ENCODE assay signal across 8 cellular contexts in genomic region chr10:58385784-58386112, GRCh38. TPM values are rescaled to one million over a fixed set of nuclear protein-coding genes. Genes with fewer than 3 reads are reported as not detected.
A peak's percentile ranks its signal among the peaks of the same experiment; 100 is the strongest.
DNase-seq lines count a peak whose midpoint lies in the region; ATAC-seq and TF ChIP-seq lines count a peak whose summit lies in the region.

No MANE protein-coding gene starts in this region.

- H3K36me3 Mint-ChIP-seq in IgD-negative memory B cell: peaks cover 1% of the 10 kb centered on the region
- H3K36me3 Mint-ChIP-seq in activated T-cell treated with anti-CD3 and anti-CD28 coated beads, Interleukin-2, amount 50 U/mL, for 4 hours (ENCODE audit: insufficient read depth): peaks cover 24% of the 10 kb centered on the region
- H3K36me3 Mint-ChIP-seq in glutamatergic neuron (ENCODE audit: unreplicated experiment): no peaks in the 10 kb centered on the region

- H4K91ac ChIP-seq in trophoblast cell (ENCODE audit: low read depth, low read length): peak overlapping the region; percentile 23

- H3K27ac Mint-ChIP-seq in IgD-negative memory B cell (peak overlapping the region; percentile 96 to 99 (median 99)), glutamatergic neuron (ENCODE audit: unreplicated experiment) (peak overlapping the region; percentile 88)

- H3K36me3 ChIP-seq in trophoblast cell (ENCODE audit: control insufficient read depth in 1 of 2, insufficient read depth in 2 of 2, low read length in 2 of 2): peaks cover 10 to 12% of the 10 kb centered on the region in 2 experiments

- peaks cover 7% of the 10 kb centered on the region for H3K79me2 ChIP-seq in trophoblast cell (ENCODE audit: control insufficient read depth, insufficient read depth, low read length, poor library complexity)

- H3K4me3 Mint-ChIP-seq in IgD-negative memory B cell (peak overlapping the region; percentile 94 to 99 (median 97)), glutamatergic neuron (ENCODE audit: unreplicated experiment) (peak overlapping the region; percentile 98)
- peak overlapping the region; percentile 100 for H3K4me3 Mint-ChIP-seq in activated T-cell treated with anti-CD3 and anti-CD28 coated beads, Interleukin-2, amount 50 U/mL, for 4 hours

- no peak for TF ChIP-seq CTCF in glutamatergic neuron (IDR thresholded peaks at IDR 0.05; ENCODE audit: partially characterized antibody, unreplicated experiment)

- peak overlapping the region; percentile 65 for H4K8ac ChIP-seq in trophoblast cell (ENCODE audit: low read depth, low read length)

- H3K9me3 Mint-ChIP-seq in IgD-negative memory B cell (no peaks in the 10 kb centered on the region), glutamatergic neuron (ENCODE audit: unreplicated experiment) (peaks cover 4% of the 10 kb centered on the region)
- no peaks in the 10 kb centered on the region for H3K9me3 Mint-ChIP-seq in activated T-cell treated with anti-CD3 and anti-CD28 coated beads, Interleukin-2, amount 50 U/mL, for 4 hours

- peaks cover 2% of the 10 kb centered on the region for H3K9me3 ChIP-seq in trophoblast cell (ENCODE audit: insufficient read depth, low read depth, low read length)

- DNase-seq in ELR (ENCODE audit: low read depth): peak; percentile 72
- no peak for DNase-seq in activated T-cell treated with anti-CD3 and anti-CD28 coated beads, Interleukin-2, amount 50 U/mL, for 4 hours
- DNase-seq in glutamatergic neuron: peak; percentile 57
- peak; percentile 35 to 65 for DNase-seq in trophoblast cell
- DNase-seq in inferior parietal cortex (ENCODE audit: extremely low spot score): no peak
- no peak for DNase-seq in GOT3 (lab: John Stamatoyannopoulos, UW)

- no peak overlapping the region for H3K23ac ChIP-seq in trophoblast cell (ENCODE audit: low read length)

- peak overlapping the region; percentile 97 for H3K4me3 ChIP-seq in trophoblast cell (ENCODE audit: low read depth, low read length)

- H2AFZ ChIP-seq in trophoblast cell (ENCODE audit: insufficient read depth, low read length, poor library complexity): peak overlapping the region; percentile 46

- peak overlapping the region; percentile 92 for H3K9ac ChIP-seq in trophoblast cell (ENCODE audit: low read length)

- peak overlapping the region; percentile 20 for H4K12ac ChIP-seq in trophoblast cell (ENCODE audit: low read depth, low read length)

- peaks cover 0 to 3% of the 10 kb centered on the region in 2 experiments for H3K4me1 ChIP-seq in trophoblast cell (ENCODE audit: control insufficient read depth in 1 of 2, insufficient read depth in 2 of 2, low read length in 2 of 2)

- H3K27ac ChIP-seq in trophoblast cell (ENCODE audit: low read depth, low read length): peak overlapping the region; percentile 70

- H3K27me3 ChIP-seq in trophoblast cell (ENCODE audit: insufficient read depth, low read length): no peaks in the 10 kb centered on the region

- peaks cover 11% of the 10 kb centered on the region for H3K79me1 ChIP-seq in trophoblast cell (ENCODE audit: low read length)

- peak; percentile 2 for ATAC-seq in GM21423 (IDR thresholded peaks at IDR 0.05; ENCODE audit: unreplicated experiment)
- ATAC-seq in activated T-cell treated with anti-CD3 and anti-CD28 coated beads, Interleukin-2, amount 50 U/mL, for 4 hours: peak; percentile 20 to 22

- H3K27me3 Mint-ChIP-seq in IgD-negative memory B cell: no peaks in the 10 kb centered on the region
- no peaks in the 10 kb centered on the region for H3K27me3 Mint-ChIP-seq in activated T-cell treated with anti-CD3 and anti-CD28 coated beads, Interleukin-2, amount 50 U/mL, for 4 hours (ENCODE audit: low read depth)
- H3K27me3 Mint-ChIP-seq in glutamatergic neuron (ENCODE audit: unreplicated experiment): peaks cover 2% of the 10 kb centered on the region

- H3K4me2 ChIP-seq in trophoblast cell (ENCODE audit: low read length): peak overlapping the region; percentile 76

- no peak overlapping the region for H2AK5ac ChIP-seq in trophoblast cell (ENCODE audit: low read length)

- H3K14ac ChIP-seq in trophoblast cell (ENCODE audit: low read length): peak overlapping the region; percentile 29

- H2BK120ac ChIP-seq in trophoblast cell (ENCODE audit: insufficient read depth, low read length, poor library complexity): no peak overlapping the region

- H3K4me1 Mint-ChIP-seq in IgD-negative memory B cell: peaks cover 24 to 25% (median 25%) of the 10 kb centered on the region in 3 donors
- H3K4me1 Mint-ChIP-seq in activated T-cell treated with anti-CD3 and anti-CD28 coated beads, Interleukin-2, amount 50 U/mL, for 4 hours (ENCODE audit: low read depth): peaks cover 45% of the 10 kb centered on the region
- peaks cover 3% of the 10 kb centered on the region for H3K4me1 Mint-ChIP-seq in glutamatergic neuron (ENCODE audit: low read depth, unreplicated experiment)

- no CpG with 5 or more reads among the region's 15 CpGs for WGBS in trophoblast cell (ENCODE audit: extremely low coverage, insufficient coverage, insufficient read length)

- H3K4ac ChIP-seq in trophoblast cell (ENCODE audit: low read depth, low read length): peak overlapping the region; percentile 41

- H2BK5ac ChIP-seq in trophoblast cell (ENCODE audit: low read depth, low read length, poor library complexity): peak overlapping the region; percentile 28

- no peak overlapping the region for H2BK12ac ChIP-seq in trophoblast cell (ENCODE audit: low read length)

- H3K18ac ChIP-seq in trophoblast cell (ENCODE audit: low read length): peak overlapping the region; percentile 12

RNA-seq across cellular contexts. Expression of gene TFAM, which starts 0.5 kb away (rescaled TPM):
- polyA plus RNA-seq in IgD-negative memory B cell: 56.0 TPM
- 100 to 1,000 TPM; 136 to 157 (median 153) TPM for total RNA-seq in activated T-cell treated with anti-CD3 and anti-CD28 coated beads, Interleukin-2, amount 50 U/mL, for 4 hours
- total RNA-seq in glutamatergic neuron (ENCODE audit: unreplicated experiment): 31.8 TPM
- polyA plus RNA-seq in trophoblast cell (2013): 21.4 and 21.6 TPM in 2 replicates

RNA-seq across cellular contexts. Expression of gene UBE2D1, which starts 50.9 kb away (rescaled TPM):
- polyA plus RNA-seq in IgD-negative memory B cell: 16.5 TPM
- total RNA-seq in activated T-cell treated with anti-CD3 and anti-CD28 coated beads, Interleukin-2, amount 50 U/mL, for 4 hours: 10 to 100 TPM; 13.4 to 16.0 (median 15.7) TPM
- total RNA-seq in glutamatergic neuron (ENCODE audit: unreplicated experiment): 48.1 TPM
- 20.7 and 21.7 TPM in 2 replicates for polyA plus RNA-seq in trophoblast cell (2013)

Comparison
In these comparisons a context has a peak if more than half of its experiments do, and no peak if none do; other contexts are left out.
1. DNase-seq: peak in ELR (single experiment), glutamatergic neuron (single experiment) and trophoblast cell (2 of 2); none in activated T-cell treated with anti-CD3 and anti-CD28 coated beads, Interleukin-2, amount 50 U/mL, for 4 hours (single experiment), inferior parietal cortex (single experiment) and GOT3 (single experiment).
2. Peak in every context shown above with its lines, with median percentiles within 50 percentile points of each other: H3K4me3 Mint-ChIP-seq.